In the genomic region with DNA sequence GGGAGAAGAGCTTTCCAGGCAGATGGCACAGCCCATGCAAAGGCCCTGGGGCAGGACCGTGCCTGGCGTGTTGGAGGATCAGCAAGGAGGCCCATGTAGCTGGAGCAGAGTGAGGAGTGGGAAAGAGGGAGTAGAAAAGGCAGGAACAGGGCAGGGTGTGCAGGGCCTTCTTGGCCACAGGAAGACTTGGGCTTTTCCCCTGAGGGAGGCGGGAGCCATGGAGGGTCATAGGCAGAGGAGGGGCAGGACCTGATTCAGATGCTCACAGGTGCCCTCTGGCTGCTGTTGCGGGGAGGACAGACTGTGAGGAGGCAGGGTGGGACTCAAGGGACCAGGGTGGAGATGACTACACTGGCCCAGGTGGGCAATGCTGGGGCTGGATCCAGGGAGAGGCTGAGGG, we compare ENCODE assay signal across 13 cellular contexts. TPM values are rescaled to one million over a fixed set of nuclear protein-coding genes. Genes with fewer than 3 reads are reported as not detected.
A peak's percentile ranks its signal among the peaks of the same experiment; 100 is the strongest.
DNase-seq lines count a peak whose midpoint lies in the region; ATAC-seq, FAIRE-seq and TF ChIP-seq lines count a peak whose summit lies in the region.
"Had no signal": no experiment of that assay in that cellular context is flagged by ENCODE, and none has a peak within 500 bp of the region (broad histone marks: within the 10 kb centered on the region; RNA-seq: fewer than 3 reads in every experiment).

No MANE protein-coding gene starts in this region.

- peak; percentile 42 for DNase-seq in activated CD8-positive, alpha-beta memory T cell treated with anti-CD3 and anti-CD28 coated beads, Interleukin-2, amount 10 ng/mL, durations not matched to agents 7 days and 5 days
- no peak for DNase-seq in activated CD8-positive, alpha-beta memory T cell treated with anti-CD3 and anti-CD28 coated beads for 24 hours
- DNase-seq in Karpas-422: peak; percentile 67
- DNase-seq in K562 (ENCODE audit: extremely low read depth in 1 of 4, low spot score in 3 of 4): peak; percentile 39 to 51 (median 46)
- DNase-seq in osteocyte (ENCODE audit: extremely low spot score, unreplicated experiment): no peak
- no peak for DNase-seq in Ammon's horn (ENCODE audit: low spot score)
- no peak for DNase-seq in GM12891 (ENCODE audit: insufficient read length, low spot score)
- DNase-seq: CD4-positive, CD25-positive, alpha-beta regulatory T cell; left ventricle myocardium superior had no signal

- peaks cover 8% of the 10 kb centered on the region for H3K4me1 ChIP-seq in Karpas-422 (ENCODE audit: low read length)
- no peaks in the 10 kb centered on the region; a peak in 1 of 5 replicates for H3K4me1 ChIP-seq in K562 (replicated peaks in 1 of 2; ENCODE audit: control insufficient read depth in 2 of 2, insufficient read depth in 2 of 2, low read length in 2 of 2)

- intact Hi-C loops in K562 (cut with micrococcal nuclease): no loop called here

- no peaks in the 10 kb centered on the region for H3K9me1 ChIP-seq in K562 (ENCODE audit: control insufficient read depth, insufficient read depth, low read length)

- H3K27ac ChIP-seq in Karpas-422 (ENCODE audit: low read length) (no peak overlapping the region), K562 (ENCODE audit: extremely low read depth, low read depth, low read length) (no peak overlapping the region)

- no peaks in the 10 kb centered on the region for H3K36me3 ChIP-seq in Karpas-422 (ENCODE audit: insufficient read depth, low read length)
- H3K36me3 ChIP-seq in K562 (ENCODE audit: control insufficient read depth, insufficient read depth, low read length): no peaks in the 10 kb centered on the region

- H3K27ac Mint-ChIP-seq in activated CD8-positive, alpha-beta memory T cell treated with anti-CD3 and anti-CD28 coated beads, Interleukin-2, amount 10 ng/mL, durations not matched to agents 7 days and 5 days: no peak overlapping the region
- no peak overlapping the region for H3K27ac Mint-ChIP-seq in osteocyte (ENCODE audit: unreplicated experiment)
- H3K27ac Mint-ChIP-seq: CD4-positive, CD25-positive, alpha-beta regulatory T cell had no signal

- FAIRE-seq in K562 (lab: Jason Lieb, UNC) (peak; percentile 51), GM12891 (lab: Jason Lieb, UNC) (no peak)
- FAIRE-seq: GM19239 had no signal

- no peaks in the 10 kb centered on the region for H3K27me3 Mint-ChIP-seq in activated CD8-positive, alpha-beta memory T cell treated with anti-CD3 and anti-CD28 coated beads, Interleukin-2, amount 10 ng/mL, durations not matched to agents 7 days and 5 days
- peaks cover 27% of the 10 kb centered on the region for H3K27me3 Mint-ChIP-seq in osteocyte (ENCODE audit: unreplicated experiment)

- CTCF ChIA-PET in activated CD8-positive, alpha-beta memory T cell treated with anti-CD3 and anti-CD28 coated beads, Interleukin-2, amount 10 ng/mL, durations not matched to agents 7 days and 5 days (lab: Charles Lee): interaction anchor here (0.6 kb wide), 1 partner anchor 33 kb away, joined by 3 read pairs; no protein-coding TSS in a partner anchor
- CTCF ChIA-PET in K562 (lab: Yijun Ruan, JAX; ENCODE audit: low intra/inter-chr PET ratio): interaction anchor here (0.5 to 0.7 kb wide), 2 partner anchors 11 to 1477 kb away, joined by 3 to 4 read pairs; no protein-coding TSS in a partner anchor

- H3K27me3 ChIP-seq in Karpas-422 (ENCODE audit: low read length): no peaks in the 10 kb centered on the region
- H3K27me3 ChIP-seq in K562 (ENCODE audit: control insufficient read depth in 2 of 2, insufficient read depth in 2 of 2, low read length in 2 of 2): peaks cover 0 to 22% of the 10 kb centered on the region in 2 experiments; a peak in 1 of 5 replicates

- in situ Hi-C loops in K562 (cut with MboI): no loop called here

- POLR2A ChIA-PET in K562 (lab: Yijun Ruan, JAX): interaction anchor here (1.1 kb wide), 1 partner anchor 9 kb away, joined by 3 read pairs; no protein-coding TSS in a partner anchor

- no peaks in the 10 kb centered on the region for H3K9me3 ChIP-seq in Karpas-422 (ENCODE audit: low read length)
- H3K9me3 ChIP-seq in K562 (replicated peaks; ENCODE audit: control insufficient read depth, insufficient read depth, low read depth, low read length): no peaks in the 10 kb centered on the region

- no peak overlapping the region for H3K9ac ChIP-seq in Karpas-422 (ENCODE audit: low read length)
- H3K9ac ChIP-seq in K562 (ENCODE audit: insufficient read depth in 1 of 2, low read depth in 2 of 2, low read length in 2 of 2): no peak overlapping the region; a peak in 1 of 4 replicates

- TF ChIP-seq POLR2A in K562 (conservative IDR thresholded peaks at IDR 0.05) (no peak), GM12891 (IDR thresholded peaks at IDR 0.05; ENCODE audit: low read depth, low read length) (no peak)

- TF ChIP-seq RAD21 in K562 (CRISPR knock-in tag; conservative IDR thresholded peaks at IDR 0.05 in 1 of 2, IDR thresholded peaks at IDR 0.05 in 1 of 2): peak in 1 of 2 experiments; percentile 51; a peak in 2 of 4 replicates

- no peak for TF ChIP-seq EP300 in K562 (IDR thresholded peaks at IDR 0.05; ENCODE audit: low read length)

- H3K79me2 ChIP-seq in Karpas-422 (ENCODE audit: low read length): no peaks in the 10 kb centered on the region
- no peaks in the 10 kb centered on the region for H3K79me2 ChIP-seq in K562 (ENCODE audit: control insufficient read depth, insufficient read depth, low read length)

- H3K36me3 Mint-ChIP-seq in activated CD8-positive, alpha-beta memory T cell treated with anti-CD3 and anti-CD28 coated beads, Interleukin-2, amount 10 ng/mL, durations not matched to agents 7 days and 5 days: no peaks in the 10 kb centered on the region
- H3K36me3 Mint-ChIP-seq in osteocyte (ENCODE audit: unreplicated experiment): no peaks in the 10 kb centered on the region
- H3K36me3 Mint-ChIP-seq: CD4-positive, CD25-positive, alpha-beta regulatory T cell had no signal

- H3K4me3 Mint-ChIP-seq in activated CD8-positive, alpha-beta memory T cell treated with anti-CD3 and anti-CD28 coated beads, Interleukin-2, amount 10 ng/mL, durations not matched to agents 7 days and 5 days: no peak overlapping the region
- H3K4me3 Mint-ChIP-seq in osteocyte (ENCODE audit: unreplicated experiment): no peak overlapping the region
- H3K4me3 Mint-ChIP-seq: stimulated activated naive CD8-positive, alpha-beta T cell treated with anti-CD3 and anti-CD28 coated beads, Interleukin-15, amount 100 ng/mL, for 72 hours had no signal

- WGBS in K562 (ENCODE audit: insufficient coverage, low coverage, missing lambda C conversion rate): 13% methylated on average over 3 of the region's 4 CpGs

- no TSS peak for BruUV-seq in K562 (replicated peaks; lab: Mats Ljungman, UMichigan)

- H3K4me1 Mint-ChIP-seq in activated CD8-positive, alpha-beta memory T cell treated with anti-CD3 and anti-CD28 coated beads, Interleukin-2, amount 10 ng/mL, durations not matched to agents 7 days and 5 days: no peaks in the 10 kb centered on the region
- no peaks in the 10 kb centered on the region for H3K4me1 Mint-ChIP-seq in osteocyte (ENCODE audit: unreplicated experiment)
- H3K4me1 Mint-ChIP-seq: stimulated activated naive CD8-positive, alpha-beta T cell treated with anti-CD3 and anti-CD28 coated beads, Interleukin-15, amount 100 ng/mL, for 72 hours had no signal

- H4K20me1 ChIP-seq in Karpas-422 (ENCODE audit: insufficient read depth, low read depth, low read length) (peaks cover 4% of the 10 kb centered on the region; the same call in 1 of the 2 replicates), K562 (replicated peaks; ENCODE audit: control insufficient read depth, insufficient read depth, low read length) (peaks cover 2% of the 10 kb centered on the region; the same call in 1 of the 2 replicates)

- no peaks in the 10 kb centered on the region for H3K9me3 Mint-ChIP-seq in activated CD8-positive, alpha-beta memory T cell treated with anti-CD3 and anti-CD28 coated beads, Interleukin-2, amount 10 ng/mL, durations not matched to agents 7 days and 5 days (ENCODE audit: low read depth)
- no peaks in the 10 kb centered on the region for H3K9me3 Mint-ChIP-seq in osteocyte (ENCODE audit: unreplicated experiment)
- H3K9me3 Mint-ChIP-seq: stimulated activated naive CD8-positive, alpha-beta T cell treated with anti-CD3 and anti-CD28 coated beads, Interleukin-15, amount 100 ng/mL, for 72 hours had no signal

- H3K4me2 ChIP-seq in Karpas-422 (ENCODE audit: low read depth, low read length, poor library complexity, severe bottlenecking) (no peak overlapping the region), K562 (ENCODE audit: insufficient read depth, low read length) (no peak overlapping the region)

- no peak for ATAC-seq in activated CD8-positive, alpha-beta memory T cell treated with anti-CD3 and anti-CD28 coated beads, Interleukin-2, amount 10 ng/mL, durations not matched to agents 7 days and 5 days
- ATAC-seq in K562 (peak; percentile 83), GM19328 (IDR thresholded peaks at IDR 0.05; ENCODE audit: unreplicated experiment) (no peak)
- ATAC-seq: left ventricle myocardium superior; stimulated activated naive CD8-positive, alpha-beta T cell treated with anti-CD3 and anti-CD28 coated beads, Interleukin-15, amount 100 ng/mL, for 72 hours had no signal

- H3K4me3 ChIP-seq in Karpas-422 (ENCODE audit: low read length) (no peak overlapping the region), K562 (no peak overlapping the region)

- H3K9me2 ChIP-seq in Karpas-422 (replicated peaks; ENCODE audit: insufficient read depth, low read length): no peaks in the 10 kb centered on the region

- TF ChIP-seq CTCF in K562 (IDR thresholded peaks at IDR 0.05 in 2 of 3, conservative IDR thresholded peaks at IDR 0.05 in 1 of 3; ENCODE audit: insufficient read depth in 2 of 3, low read depth in 1 of 3, low read length in 3 of 3) (peak; percentile 48 to 63 (median 57)), osteocyte (IDR thresholded peaks at IDR 0.05) (peak; percentile 34)

- H2AFZ ChIP-seq in Karpas-422 (ENCODE audit: low read length) (no peak overlapping the region), K562 (ENCODE audit: low read depth, low read length) (no peak overlapping the region)

RNA-seq across cellular contexts. Expression of a gene that starts 13.8 kb away (rescaled TPM):
- total RNA-seq in activated CD8-positive, alpha-beta memory T cell treated with anti-CD3 and anti-CD28 coated beads, Interleukin-2, amount 10 ng/mL, durations not matched to agents 7 days and 5 days: under 1 TPM; 0.16 to 0.32 TPM
- 36.6 and 98.0 TPM in 2 replicates for total RNA-seq in Karpas-422 (2014; rRNA removed; shearing (Covaris generic); ENCODE audit: low replicate concordance)
- 79.8 and 180 TPM in 2 replicates for total RNA-seq in K562 (2011; cell fraction: chromatin; rRNA removed; ENCODE audit: low replicate concordance)
- total RNA-seq in K562 (2011; cell fraction: nucleolus; rRNA removed): 97.4 and 130 TPM in 2 replicates
- 85.8 and 89.2 TPM in 2 replicates for total RNA-seq in K562 (2011; cell fraction: nucleoplasm; rRNA removed)
- total RNA-seq in K562 (2014; rRNA removed) (26.4 and 28.0 TPM in 2 replicates), K562 (2014; rRNA removed; fragmentation: Illumina TruSeq; extraction: Trizol) (6.1 and 6.7 TPM in 2 replicates), K562 (2015; rRNA removed; fragmentation: Illumina TruSeq; extraction: Trizol) (14.1 and 15.1 TPM in 2 replicates), K562 (2021) (45.2 and 49.4 TPM in 2 replicates), osteocyte (182 and 185 TPM in 2 replicates)
- polyA plus RNA-seq in K562 (2011; rRNA removed) (14.9 and 17.4 TPM in 2 replicates), K562 (2014; fragmentation: Illumina TruSeq; extraction: Trizol) (8.3 and 10.7 TPM in 2 replicates), K562 (2014; fragmentation: Nextera tagmentation; extraction: Ambion mirVana) (1 to 10 TPM; 1.1 to 1.2 TPM), K562 (2014; rRNA removed) (26.9 and 27.4 TPM in 2 replicates)
- polyA plus RNA-seq in K562 (2011; cell fraction: cytosol; rRNA removed): 14.3 and 32.7 TPM in 2 replicates
- polyA plus RNA-seq in K562 (2011; cell fraction: nucleus; rRNA removed): 54.1 and 106 TPM in 2 replicates
- polyA plus RNA-seq in K562 (2012): 23.1 and 29.5 TPM in 2 replicates
- 11.5 and 28.9 TPM in 2 replicates for polyA minus RNA-seq in K562 (2011; rRNA and poly(A)+ RNA removed)
- polyA minus RNA-seq in K562 (2011; cell fraction: cytosol; rRNA and poly(A)+ RNA removed): 41.9 and 44.2 TPM in 2 replicates
- 27.2 and 33.5 TPM in 2 replicates for polyA minus RNA-seq in K562 (2011; cell fraction: nucleus; rRNA and poly(A)+ RNA removed)
- polyA plus RNA-seq in GM12891 (2012; ENCODE audit: low read depth, missing spikeins): 7.4 TPM
- total RNA-seq: T-helper 1 cell treated with Interleukin-12 subunit alpha and Interleukin-12 subunit beta and Interleukin-4 antibody, amounts not matched to agents 30 ng/mL and 1 ng/mL, for 36 hours had no signal

Comparison
In these comparisons a context has a peak if more than half of its experiments do, and no peak if none do; other contexts are left out.
1. DNase-seq: peak in activated CD8-positive, alpha-beta memory T cell treated with anti-CD3 and anti-CD28 coated beads, Interleukin-2, amount 10 ng/mL, durations not matched to agents 7 days and 5 days (single experiment), Karpas-422 (single experiment) and K562 (4 of 4); none in activated CD8-positive, alpha-beta memory T cell treated with anti-CD3 and anti-CD28 coated beads for 24 hours (single experiment), osteocyte (single experiment), Ammon's horn (single experiment) and GM12891 (single experiment).
2. RNA of a gene that starts 13.8 kb away (total RNA-seq): 182 to 185 TPM in osteocyte, 36.6 to 98.0 TPM in Karpas-422 and 6.1 to 180 TPM in K562; 0.16 to 0.32 TPM in activated CD8-positive, alpha-beta memory T cell treated with anti-CD3 and anti-CD28 coated beads, Interleukin-2, amount 10 ng/mL, durations not matched to agents 7 days and 5 days; every median in the first group is over 4 times any median in the second.